In genomic region chr10:79383974-79384606, GRCh38 we compare ENCODE assay signal across 12 cellular contexts. TPM values are rescaled to one million over a fixed set of nuclear protein-coding genes. Genes with fewer than 3 reads are reported as not detected.
DNase-seq lines count a peak whose midpoint lies in the region; ATAC-seq and TF ChIP-seq lines count a peak whose summit lies in the region.
"Had no signal": no experiment of that assay in that cellular context is flagged by ENCODE, and none has a peak within 500 bp of the region (broad histone marks: within the 10 kb centered on the region; RNA-seq: fewer than 3 reads in every experiment).

No MANE protein-coding gene starts in this region.

- H3K18ac ChIP-seq in neuronal stem cell (ENCODE audit: low read length) = no peak overlapping the region

- H3K9me3 ChIP-seq in neuronal stem cell (replicated peaks in 1 of 2; ENCODE audit: control insufficient read depth in 2 of 2, insufficient read depth in 1 of 2, low read depth in 1 of 2, low read length in 2 of 2) (no peaks in the 10 kb centered on the region), vagina (no peaks in the 10 kb centered on the region)
- H3K9me3 ChIP-seq: SJCRH30 had no signal

- TF ChIP-seq CTCF in dorsolateral prefrontal cortex (IDR thresholded peaks at IDR 0.05 in 54 of 56, conservative IDR thresholded peaks at IDR 0.05 in 2 of 56; ENCODE audit: low read depth in 1 of 56, partially characterized antibody in 56 of 56) (no peak), vagina (IDR thresholded peaks at IDR 0.05) (no peak)

- no peak overlapping the region for H3K4me2 ChIP-seq in neuronal stem cell (ENCODE audit: insufficient read depth, low read length, poor library complexity, severe bottlenecking)

- DNase-seq in Right ventricle myocardium inferior (ENCODE audit: missing footprints) (peak; percentile 56), Right ventricle myocardium superior (no peak), dorsolateral prefrontal cortex (peak in 4 of 10 donors; percentile 9 to 38 (median 28)), neuronal stem cell (ENCODE audit: low spot score) (no peak), vagina (ENCODE audit: extremely low spot score in 2 of 2) (peak; percentile 79 to 87), globus pallidus (ENCODE audit: low spot score) (no peak), epidermal melanocyte (ENCODE audit: insufficient read length, low spot score) (no peak), NCI-H748 (lab: John Stamatoyannopoulos, UW; ENCODE audit: unreplicated experiment) (no peak)
- DNase-seq: effector memory CD4-positive, alpha-beta T cell; NCI-H345; occipital lobe; SJCRH30 had no signal

- no peak overlapping the region for H2BK15ac ChIP-seq in neuronal stem cell (ENCODE audit: low read length)

- H4K91ac ChIP-seq in neuronal stem cell (ENCODE audit: low read depth, low read length, poor library complexity) = no peak overlapping the region

- no peak overlapping the region for H2AK5ac ChIP-seq in neuronal stem cell (ENCODE audit: low read depth, low read length)

- peaks cover 0 to 2% of the 10 kb centered on the region in 2 donors for H3K36me3 ChIP-seq in neuronal stem cell (replicated peaks in 1 of 2; ENCODE audit: control insufficient read depth in 2 of 2, insufficient read depth in 2 of 2, low read length in 2 of 2)
- peaks cover 0 to 17% of the 10 kb centered on the region in 2 donors for H3K36me3 ChIP-seq in vagina

- no peak overlapping the region for H2AFZ ChIP-seq in neuronal stem cell (ENCODE audit: low read length)

- H4K8ac ChIP-seq in neuronal stem cell (ENCODE audit: low read depth, low read length) = no peak overlapping the region

- H3K27me3 ChIP-seq in dorsolateral prefrontal cortex (no peaks in the 10 kb centered on the region), neuronal stem cell (ENCODE audit: control insufficient read depth in 3 of 3, insufficient read depth in 3 of 3, low read depth in 1 of 3, low read length in 3 of 3) (no peaks in the 10 kb centered on the region), vagina (no peaks in the 10 kb centered on the region)
- H3K27me3 ChIP-seq: SJCRH30 had no signal

- no peak overlapping the region for H2BK120ac ChIP-seq in neuronal stem cell (ENCODE audit: low read depth, low read length)

- intact Hi-C loops in Right ventricle myocardium inferior (cut with DNase I) = loop anchor here (5.0 kb wide), 1 partner anchor 63 kb away; the partner anchor contains the start of gene ZCCHC24
- intact Hi-C loops in Right ventricle myocardium superior (cut with DNase I) = loop anchor here (10.0 kb wide), 1 partner anchor 61 kb away; the partner anchor contains the start of gene ZCCHC24
- intact Hi-C loops in dorsolateral prefrontal cortex (cut with DNase I) = loop anchor here in 1 of 2 donors (10.0 kb wide), 1 partner anchor 61 kb away; the partner anchor contains the start of gene ZCCHC24
- intact Hi-C loops in vagina (cut with DNase I) = no loop called here

- H2BK5ac ChIP-seq in neuronal stem cell (ENCODE audit: low read length) = no peak overlapping the region

- H3K4me3 ChIP-seq in dorsolateral prefrontal cortex (no peak overlapping the region), neuronal stem cell (ENCODE audit: low read length in 2 of 2) (no peak overlapping the region), vagina (no peak overlapping the region)
- H3K4me3 ChIP-seq: SJCRH30 had no signal

- no peaks in the 10 kb centered on the region for H3K79me1 ChIP-seq in neuronal stem cell (ENCODE audit: low read depth, low read length)

- peaks cover 1 to 12% of the 10 kb centered on the region in 2 donors for H3K4me1 ChIP-seq in neuronal stem cell (ENCODE audit: control insufficient read depth in 2 of 2, insufficient read depth in 1 of 2, low read depth in 1 of 2, low read length in 2 of 2)
- peaks cover 43% of the 10 kb centered on the region for H3K4me1 ChIP-seq in vagina

- no CpG with 5 or more reads among the region's 12 CpGs for WGBS in neuronal stem cell (ENCODE audit: extremely low coverage in 2 of 2, insufficient read length in 2 of 2, insufficient replicate concordance in 1 of 2), 2 donors

- H3K27ac ChIP-seq in dorsolateral prefrontal cortex (peak overlapping the region in 33 of 59 donors; percentile 9 to 82 (median 53)), neuronal stem cell (replicated peaks; ENCODE audit: low read length) (no peak overlapping the region), vagina (no peak overlapping the region)
- H3K27ac ChIP-seq: SJCRH30 had no signal

- no peak for ATAC-seq in Right ventricle myocardium inferior
- no peak for ATAC-seq in Right ventricle myocardium superior (ENCODE audit: poor library complexity)

- H3K23ac ChIP-seq in neuronal stem cell (ENCODE audit: low read depth, low read length, poor library complexity) = no peak overlapping the region

- H2BK12ac ChIP-seq in neuronal stem cell (ENCODE audit: low read length) = no peak overlapping the region

- TF ChIP-seq POLR2A in vagina (IDR thresholded peaks at IDR 0.05) = no peak

- no peak overlapping the region for H3K4ac ChIP-seq in neuronal stem cell (ENCODE audit: low read length)

- H3K14ac ChIP-seq in neuronal stem cell (ENCODE audit: low read length) = no peak overlapping the region

- H3K9ac ChIP-seq in neuronal stem cell (ENCODE audit: low read depth, low read length, poor library complexity) = peak overlapping the region; percentile 45

RNA-seq across cellular contexts. Expression of gene PPIF, which starts 36.8 kb away (rescaled TPM):
- total RNA-seq in Right ventricle myocardium inferior (151 TPM), Right ventricle myocardium superior (146 TPM), dorsolateral prefrontal cortex (10 to 100 TPM; 36.9 to 90.0 (median 52.6) TPM), vagina (44.7 TPM)
- 42.1 TPM for polyA plus RNA-seq in neuronal stem cell (2013, experiment 1 of 2)
- 42.3 TPM for polyA plus RNA-seq in neuronal stem cell (2013, experiment 2 of 2)

Comparison
In these comparisons a context has a peak if more than half of its experiments do, and no peak if none do; other contexts are left out.
1. DNase-seq: peak in Right ventricle myocardium inferior (single experiment) and vagina (2 of 2); none in Right ventricle myocardium superior (single experiment), neuronal stem cell (single experiment), globus pallidus (single experiment), epidermal melanocyte (single experiment) and NCI-H748 (single experiment).
2. H3K27ac ChIP-seq: peak in dorsolateral prefrontal cortex (33 of 59); none in neuronal stem cell (single experiment) and vagina (single experiment).